23 cellular contexts compared by ENCODE assay signal in the genomic region with DNA sequence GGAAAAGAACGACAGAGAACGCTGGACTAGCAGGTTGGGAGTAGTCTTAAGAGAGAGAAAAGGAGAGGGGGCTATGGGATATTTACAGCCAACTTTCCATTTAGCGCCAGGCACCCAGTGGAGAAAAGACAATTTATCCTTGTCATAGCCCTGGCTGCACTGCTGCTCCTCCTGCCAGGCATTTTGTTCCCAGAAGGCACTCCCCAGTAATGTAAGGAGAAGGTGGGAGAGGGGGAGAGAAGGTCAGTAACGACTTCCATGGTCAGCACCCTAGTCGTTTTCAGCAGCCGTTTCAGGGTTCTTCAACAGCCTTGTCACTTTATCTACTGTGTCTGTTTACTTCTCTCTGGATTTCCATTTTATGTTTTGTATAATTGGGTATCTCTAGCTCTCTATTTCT.
"Had no signal": no experiment of that assay in that cellular context is flagged by ENCODE, and none has a peak within 500 bp of the region (broad histone marks: within the 10 kb centered on the region; RNA-seq: fewer than 3 reads in every experiment).

No MANE protein-coding gene starts in this region.

- H3K36me3 Mint-ChIP-seq: activated naive CD8-positive, alpha-beta T cell treated with anti-CD3 and anti-CD28 coated beads, Interleukin-2, amount 10 ng/mL, durations not matched to agents 7 days and 5 days had no signal

- DNase-seq: activated CD4-positive, alpha-beta T cell treated with anti-CD3 and anti-CD28 coated beads for 48 hours; activated CD4-positive, alpha-beta T cell treated with anti-CD3 and anti-CD28 coated beads, Interleukin-2, amount 50 U/mL, for 48 hours; activated CD8-positive, alpha-beta memory T cell treated with anti-CD3 and anti-CD28 coated beads for 24 hours; activated effector memory CD4-positive, alpha-beta T cell treated with Interleukin-2 at 50 U/mL for 16 hours; activated naive CD4-positive, alpha-beta T cell treated with anti-CD3 and anti-CD28 coated beads for 36 hours; activated naive CD8-positive, alpha-beta T cell treated with anti-CD3 and anti-CD28 coated beads, Interleukin-2, amount 10 ng/mL, durations not matched to agents 7 days and 5 days; cerebellar nuclear complex; colonic mucosa; effector CD8-positive, alpha-beta T cell; erythroblast; gastrocnemius medialis; glutamatergic neuron; left ventricle myocardium inferior; midbrain; naive thymus-derived CD4-positive, alpha-beta T cell; right cardiac atrium; stimulated activated CD4-positive, alpha-beta T cell treated with anti-CD3 and anti-CD28 coated beads, Interleukin-15, amount 100 ng/mL, for 24 hours; stimulated activated CD4-positive, alpha-beta T cell treated with anti-CD3 and anti-CD28 coated beads, Interleukin-2, amount 100 ng/mL, for 24 hours; stimulated activated naive CD4-positive, alpha-beta T cell had no signal

- H3K9me3 Mint-ChIP-seq: activated naive CD4-positive, alpha-beta T cell treated with anti-CD3 and anti-CD28 coated beads for 36 hours; activated naive CD8-positive, alpha-beta T cell treated with anti-CD3 and anti-CD28 coated beads, Interleukin-2, amount 10 ng/mL, durations not matched to agents 7 days and 5 days had no signal

- H3K27me3 ChIP-seq: ascending aorta, cardiac muscle cell, colonic mucosa, gastrocnemius medialis, tibial nerve had no signal

- H3K4me3 Mint-ChIP-seq: activated naive CD4-positive, alpha-beta T cell treated with anti-CD3 and anti-CD28 coated beads for 36 hours; activated naive CD8-positive, alpha-beta T cell treated with anti-CD3 and anti-CD28 coated beads, Interleukin-2, amount 10 ng/mL, durations not matched to agents 7 days and 5 days; naive thymus-derived CD4-positive, alpha-beta T cell had no signal

- H3K4me3 ChIP-seq: ascending aorta, cardiac muscle cell, colonic mucosa, gastrocnemius medialis, left ventricle myocardium inferior, lung, tibial nerve had no signal

- H3K27me3 Mint-ChIP-seq: activated naive CD8-positive, alpha-beta T cell treated with anti-CD3 and anti-CD28 coated beads, Interleukin-2, amount 10 ng/mL, durations not matched to agents 7 days and 5 days had no signal

- H3K4me1 ChIP-seq: ascending aorta, colonic mucosa, tibial nerve had no signal

- H3K27ac Mint-ChIP-seq: activated naive CD4-positive, alpha-beta T cell treated with anti-CD3 and anti-CD28 coated beads for 36 hours; activated naive CD8-positive, alpha-beta T cell treated with anti-CD3 and anti-CD28 coated beads, Interleukin-2, amount 10 ng/mL, durations not matched to agents 7 days and 5 days; naive thymus-derived CD4-positive, alpha-beta T cell had no signal

- H3K27ac ChIP-seq: ascending aorta, cardiac muscle cell, colonic mucosa, gastrocnemius medialis, left ventricle myocardium inferior, tibial nerve had no signal

- H3K9me3 ChIP-seq: colonic mucosa, gastrocnemius medialis, tibial nerve had no signal

- ATAC-seq: gastrocnemius medialis; naive thymus-derived CD4-positive, alpha-beta T cell; right cardiac atrium had no signal

- H3K4me1 Mint-ChIP-seq: activated naive CD8-positive, alpha-beta T cell treated with anti-CD3 and anti-CD28 coated beads, Interleukin-2, amount 10 ng/mL, durations not matched to agents 7 days and 5 days; naive thymus-derived CD4-positive, alpha-beta T cell had no signal

- H3K36me3 ChIP-seq: ascending aorta, cardiac muscle cell, colonic mucosa, gastrocnemius medialis, left ventricle myocardium inferior, tibial nerve had no signal
